20 cellular contexts compared by ENCODE assay signal in the genomic region with DNA sequence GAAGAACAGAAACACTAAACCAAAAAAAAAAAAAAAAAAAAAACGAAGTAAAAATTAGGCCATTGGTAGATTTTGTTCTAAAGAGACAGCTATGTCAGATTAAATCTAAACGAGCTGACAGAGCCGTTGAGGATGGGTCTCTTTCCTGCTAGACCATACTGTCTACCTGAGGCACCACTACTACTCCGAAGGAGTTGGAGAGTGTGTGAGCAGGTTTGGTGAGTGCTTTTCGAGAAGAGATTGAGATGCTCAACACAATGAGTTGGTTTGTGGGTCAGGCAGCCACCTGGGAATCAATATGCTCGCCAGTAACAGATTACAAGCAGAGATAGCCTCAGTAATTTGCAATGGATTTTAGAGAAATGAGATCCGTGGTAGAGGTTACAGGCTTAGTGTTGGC.
A peak's percentile ranks its signal among the peaks of the same experiment; 100 is the strongest.
DNase-seq lines count a peak whose midpoint lies in the region; ATAC-seq and TF ChIP-seq lines count a peak whose summit lies in the region.
"Had no signal": no experiment of that assay in that cellular context is flagged by ENCODE, and none has a peak within 500 bp of the region (broad histone marks: within the 10 kb centered on the region; RNA-seq: fewer than 3 reads in every experiment).

No MANE protein-coding gene starts in this region.

- no TSS peak for BruUV-seq in mammary epithelial cell (replicated peaks; lab: Mats Ljungman, UMichigan)

- whole genome bisulfite sequencing in mammary epithelial cell (ENCODE audit: low coverage, missing lambda C conversion rate) = 15% methylated on average over 7 of the region's 7 CpGs
- WGBS in mesenchymal stem cell = 68% methylated on average over 6 of the region's 7 CpGs
- WGBS in spleen, 5 donors = 70 to 79% (median 75%) methylated on average over 7 of the region's 7 CpGs

- CTCF ChIA-PET in mammary epithelial cell (lab: Charles Lee; ENCODE audit: low non-redundant PET) = no interaction called here
- CTCF ChIA-PET in activated CD4-positive, alpha-beta memory T cell treated with anti-CD3 and anti-CD28 coated beads, Interleukin-2, amount 10 ng/mL, durations not matched to agents 7 days and 5 days (lab: Charles Lee) = interaction anchor here (0.6 kb wide), 1 partner anchor 307 kb away, joined by 3 read pairs; no protein-coding TSS in a partner anchor

- no peak for DNase-seq in mammary epithelial cell
- DNase-seq in breast epithelium (ENCODE audit: low spot score in 2 of 2) = no peak
- DNase-seq in activated CD4-positive, alpha-beta memory T cell treated with anti-CD3 and anti-CD28 coated beads, Interleukin-2, amount 10 ng/mL, durations not matched to agents 7 days and 5 days = peak; percentile 15
- DNase-seq in mesenchymal stem cell = no peak
- DNase-seq in spleen = no peak
- DNase-seq: activated CD4-positive, alpha-beta T cell treated with anti-CD3 and anti-CD28 coated beads, Interleukin-2, amount 50 U/mL, for 4 hours; activated T-cell treated with anti-CD3 and anti-CD28 coated beads, Interleukin-2, amount 50 U/mL, for 24 hours; NCI-H187; NCI-H446; psoas muscle; T-helper 1 cell had no signal

- peak overlapping the region; percentile 32 to 59 for H3K4ac ChIP-seq in mesenchymal stem cell (ENCODE audit: low read depth in 1 of 2, low read length in 2 of 2)

- H4K8ac ChIP-seq in mesenchymal stem cell (ENCODE audit: low read length) = peak overlapping the region; percentile 84

- H3K36me3 Mint-ChIP-seq in activated CD4-positive, alpha-beta memory T cell treated with anti-CD3 and anti-CD28 coated beads, Interleukin-2, amount 10 ng/mL, durations not matched to agents 7 days and 5 days (ENCODE audit: low read depth) = peaks cover 47% of the 10 kb centered on the region
- H3K36me3 Mint-ChIP-seq: activated naive CD4-positive, alpha-beta T cell treated with anti-CD3 and anti-CD28 coated beads, Interleukin-2, amount 50 U/mL, for 72 hours had no signal

- TF ChIP-seq CTCF in mammary epithelial cell (conservative IDR thresholded peaks at IDR 0.05 in 1 of 2, IDR thresholded peaks at IDR 0.05 in 1 of 2; ENCODE audit: extremely low read depth in 1 of 2, insufficient read depth in 1 of 2, low read depth in 1 of 2, low read length in 2 of 2) (no peak), breast epithelium (IDR thresholded peaks at IDR 0.05) (no peak), spleen (IDR thresholded peaks at IDR 0.05 in 8 of 11, conservative IDR thresholded peaks at IDR 0.05 in 3 of 11) (no peak)

- peak overlapping the region; percentile 87 for H4K91ac ChIP-seq in mesenchymal stem cell (ENCODE audit: low read length)

- no peak overlapping the region for H2BK5ac ChIP-seq in mesenchymal stem cell (ENCODE audit: low read depth, low read length, poor library complexity, severe bottlenecking)

- dilution Hi-C loops in mammary epithelial cell (cut with HindIII; ENCODE audit: low sequenced_read_pairs) = no loop called here

- TF ChIP-seq POLR2A in breast epithelium (IDR thresholded peaks at IDR 0.05) = no peak
- no peak for TF ChIP-seq POLR2A in spleen (IDR thresholded peaks at IDR 0.05)

- H3K4me2 ChIP-seq in mammary epithelial cell (ENCODE audit: insufficient read depth, low read depth, low read length) = peak overlapping the region; percentile 22
- H3K4me2 ChIP-seq in mesenchymal stem cell (ENCODE audit: low read length, poor library complexity, severe bottlenecking) = no peak overlapping the region
- H3K4me2 ChIP-seq: A549 had no signal

- in situ Hi-C loops in mammary epithelial cell (cut with MboI; ENCODE audit: low sequenced_read_pairs in 2 of 2) = loop anchor here in 1 of 2 donors (10.0 kb wide), 1 partner anchor 339 kb away; no protein-coding TSS in a partner anchor

- peaks cover 3% of the 10 kb centered on the region for H3K9me3 Mint-ChIP-seq in activated CD4-positive, alpha-beta memory T cell treated with anti-CD3 and anti-CD28 coated beads, Interleukin-2, amount 10 ng/mL, durations not matched to agents 7 days and 5 days
- H3K9me3 Mint-ChIP-seq: activated naive CD4-positive, alpha-beta T cell treated with anti-CD3 and anti-CD28 coated beads, Interleukin-2, amount 50 U/mL, for 72 hours; activated T-cell treated with anti-CD3 and anti-CD28 coated beads, Interleukin-2, amount 50 U/mL, for 24 hours; stimulated activated memory B cell treated with anti-CD40 and anti-IgM and Interleukin-4, amounts not matched to agents 10 μg/mL and 1 μg/mL and 100 μg/mL, for 72 hours had no signal

- H2AFZ ChIP-seq in mammary epithelial cell (ENCODE audit: low read depth, low read length) (peak overlapping the region; percentile 74), mesenchymal stem cell (ENCODE audit: low read depth, low read length) (no peak overlapping the region)

- H3K4me3 ChIP-seq in mammary epithelial cell (replicated peaks in 1 of 3; ENCODE audit: insufficient read depth in 1 of 3, low read depth in 2 of 3, low read length in 3 of 3) (no peak overlapping the region), breast epithelium (no peak overlapping the region), mesenchymal stem cell (ENCODE audit: insufficient read depth in 1 of 2, low read depth in 1 of 2, low read length in 2 of 2) (no peak overlapping the region), spleen (no peak overlapping the region)
- H3K4me3 ChIP-seq: A549, psoas muscle, tibial nerve had no signal

- H3K36me3 ChIP-seq in mammary epithelial cell (ENCODE audit: insufficient read depth, low read length) (no peaks in the 10 kb centered on the region), breast epithelium (no peaks in the 10 kb centered on the region), mesenchymal stem cell (ENCODE audit: control insufficient read depth in 1 of 2, insufficient read depth in 2 of 2, low read depth in 1 of 2, low read length in 2 of 2) (peaks cover 0 to 73% of the 10 kb centered on the region in 2 experiments), spleen (peaks cover 0 to 76% (median 3%) of the 10 kb centered on the region in 6 donors)

- no peak overlapping the region for H3K14ac ChIP-seq in mesenchymal stem cell (ENCODE audit: low read length in 2 of 2)

- H3K9me3 ChIP-seq in mammary epithelial cell (replicated peaks; ENCODE audit: insufficient read depth, low read length) = no peaks in the 10 kb centered on the region
- no peaks in the 10 kb centered on the region for H3K9me3 ChIP-seq in breast epithelium
- H3K9me3 ChIP-seq in mesenchymal stem cell (ENCODE audit: control insufficient read depth, low read length) = no peaks in the 10 kb centered on the region
- no peaks in the 10 kb centered on the region for H3K9me3 ChIP-seq in spleen
- H3K9me3 ChIP-seq: A549, psoas muscle, tibial nerve had no signal

- POLR2A ChIA-PET in activated CD4-positive, alpha-beta memory T cell treated with anti-CD3 and anti-CD28 coated beads, Interleukin-2, amount 10 ng/mL, durations not matched to agents 7 days and 5 days (lab: Charles Lee) = no interaction called here

- peak overlapping the region; percentile 6 for H2AK5ac ChIP-seq in mesenchymal stem cell (ENCODE audit: low read length, severe bottlenecking)

- H3K4me3 Mint-ChIP-seq in activated CD4-positive, alpha-beta memory T cell treated with anti-CD3 and anti-CD28 coated beads, Interleukin-2, amount 10 ng/mL, durations not matched to agents 7 days and 5 days = no peak overlapping the region
- H3K4me3 Mint-ChIP-seq: activated T-cell treated with anti-CD3 and anti-CD28 coated beads, Interleukin-2, amount 50 U/mL, for 24 hours; stimulated activated memory B cell treated with anti-CD40 and anti-IgM and Interleukin-4, amounts not matched to agents 10 μg/mL and 1 μg/mL and 100 μg/mL, for 72 hours had no signal

- peak overlapping the region; percentile 48 to 57 for H3K18ac ChIP-seq in mesenchymal stem cell (ENCODE audit: low read depth in 1 of 2, low read length in 2 of 2)

- peak overlapping the region in 1 of 2 experiments; percentile 11 for H2BK12ac ChIP-seq in mesenchymal stem cell (ENCODE audit: low read length in 2 of 2)

- no peaks in the 10 kb centered on the region for H4K20me1 ChIP-seq in mammary epithelial cell (ENCODE audit: insufficient read depth, low read length)

- H3K27me3 ChIP-seq in mammary epithelial cell (ENCODE audit: insufficient read depth, low read length) (no peaks in the 10 kb centered on the region), breast epithelium (no peaks in the 10 kb centered on the region), mesenchymal stem cell (ENCODE audit: control insufficient read depth in 1 of 2, insufficient read depth in 1 of 2, low read length in 2 of 2) (no peaks in the 10 kb centered on the region), spleen (replicated peaks in 1 of 7) (no peaks in the 10 kb centered on the region)
- H3K27me3 ChIP-seq: foreskin keratinocyte, tibial nerve had no signal

- H3K27me3 Mint-ChIP-seq in activated CD4-positive, alpha-beta memory T cell treated with anti-CD3 and anti-CD28 coated beads, Interleukin-2, amount 10 ng/mL, durations not matched to agents 7 days and 5 days = no peaks in the 10 kb centered on the region
- H3K27me3 Mint-ChIP-seq: activated T-cell treated with anti-CD3 and anti-CD28 coated beads, Interleukin-2, amount 50 U/mL, for 24 hours; stimulated activated memory B cell treated with anti-CD40 and anti-IgM and Interleukin-4, amounts not matched to agents 10 μg/mL and 1 μg/mL and 100 μg/mL, for 72 hours had no signal

- H3K23ac ChIP-seq in mesenchymal stem cell (ENCODE audit: low read length in 2 of 2) = no peak overlapping the region

- H3K27ac ChIP-seq in mammary epithelial cell (ENCODE audit: insufficient read depth, low read depth, low read length) (no peak overlapping the region), breast epithelium (peak overlapping the region in 1 of 2 donors; percentile 34), mesenchymal stem cell (ENCODE audit: low read length, poor library complexity, severe bottlenecking) (peak overlapping the region; percentile 44), spleen (peak overlapping the region in 6 of 8 donors; percentile 22 to 59 (median 48))
- H3K27ac ChIP-seq: C4-2B, foreskin keratinocyte, psoas muscle had no signal

- peak overlapping the region; percentile 82 for H2BK120ac ChIP-seq in mesenchymal stem cell (ENCODE audit: low read depth, low read length)

- peaks cover 18% of the 10 kb centered on the region for H3K4me1 ChIP-seq in mammary epithelial cell (ENCODE audit: insufficient read depth, low read length)
- no peaks in the 10 kb centered on the region for H3K4me1 ChIP-seq in breast epithelium
- H3K4me1 ChIP-seq in mesenchymal stem cell (ENCODE audit: control insufficient read depth, insufficient read depth, low read depth, low read length) = peaks cover 5% of the 10 kb centered on the region
- peaks cover 0 to 16% (median 2%) of the 10 kb centered on the region in 6 donors for H3K4me1 ChIP-seq in spleen
- H3K4me1 ChIP-seq: psoas muscle had no signal

- ATAC-seq in HG03460 (IDR thresholded peaks at IDR 0.05; ENCODE audit: unreplicated experiment) (no peak), GM21367 (IDR thresholded peaks at IDR 0.05; ENCODE audit: unreplicated experiment) (no peak), GM19351 (IDR thresholded peaks at IDR 0.05; ENCODE audit: unreplicated experiment) (no peak)
- ATAC-seq: A549; activated naive CD4-positive, alpha-beta T cell treated with anti-CD3 and anti-CD28 coated beads, Interleukin-2, amount 50 U/mL, for 72 hours; foreskin keratinocyte; psoas muscle; stimulated activated memory B cell treated with anti-CD40 and anti-IgM and Interleukin-4, amounts not matched to agents 10 μg/mL and 1 μg/mL and 100 μg/mL, for 72 hours had no signal

- H3K9ac ChIP-seq in mammary epithelial cell (ENCODE audit: insufficient read depth, low read length) (no peak overlapping the region), mesenchymal stem cell (ENCODE audit: low read length) (no peak overlapping the region)

- H3K27ac Mint-ChIP-seq in activated CD4-positive, alpha-beta memory T cell treated with anti-CD3 and anti-CD28 coated beads, Interleukin-2, amount 10 ng/mL, durations not matched to agents 7 days and 5 days = peak overlapping the region; percentile 45
- H3K27ac Mint-ChIP-seq: activated T-cell treated with anti-CD3 and anti-CD28 coated beads, Interleukin-2, amount 50 U/mL, for 24 hours; stimulated activated memory B cell treated with anti-CD40 and anti-IgM and Interleukin-4, amounts not matched to agents 10 μg/mL and 1 μg/mL and 100 μg/mL, for 72 hours had no signal

- intact Hi-C loops in mammary epithelial cell (cut with micrococcal nuclease) (no loop called here), breast epithelium (cut with DNase I; ENCODE audit: low total_unique reads) (no loop called here), spleen (cut with DNase I; ENCODE audit: low total_unique reads) (no loop called here)

- H3K4me1 Mint-ChIP-seq in activated CD4-positive, alpha-beta memory T cell treated with anti-CD3 and anti-CD28 coated beads, Interleukin-2, amount 10 ng/mL, durations not matched to agents 7 days and 5 days = peaks cover 77% of the 10 kb centered on the region
- H3K4me1 Mint-ChIP-seq: stimulated activated memory B cell treated with anti-CD40 and anti-IgM and Interleukin-4, amounts not matched to agents 10 μg/mL and 1 μg/mL and 100 μg/mL, for 72 hours had no signal

- H3K79me2 ChIP-seq in mammary epithelial cell (ENCODE audit: insufficient read depth, low read length) = no peaks in the 10 kb centered on the region

- H3K79me1 ChIP-seq in mesenchymal stem cell (replicated peaks; ENCODE audit: low read length, poor library complexity, severe bottlenecking) = no peaks in the 10 kb centered on the region

- peak overlapping the region; percentile 44 for H2BK15ac ChIP-seq in mesenchymal stem cell (ENCODE audit: low read depth, poor library complexity, severe bottlenecking)
